12 cellular contexts compared by ENCODE assay signal in the genomic region with DNA sequence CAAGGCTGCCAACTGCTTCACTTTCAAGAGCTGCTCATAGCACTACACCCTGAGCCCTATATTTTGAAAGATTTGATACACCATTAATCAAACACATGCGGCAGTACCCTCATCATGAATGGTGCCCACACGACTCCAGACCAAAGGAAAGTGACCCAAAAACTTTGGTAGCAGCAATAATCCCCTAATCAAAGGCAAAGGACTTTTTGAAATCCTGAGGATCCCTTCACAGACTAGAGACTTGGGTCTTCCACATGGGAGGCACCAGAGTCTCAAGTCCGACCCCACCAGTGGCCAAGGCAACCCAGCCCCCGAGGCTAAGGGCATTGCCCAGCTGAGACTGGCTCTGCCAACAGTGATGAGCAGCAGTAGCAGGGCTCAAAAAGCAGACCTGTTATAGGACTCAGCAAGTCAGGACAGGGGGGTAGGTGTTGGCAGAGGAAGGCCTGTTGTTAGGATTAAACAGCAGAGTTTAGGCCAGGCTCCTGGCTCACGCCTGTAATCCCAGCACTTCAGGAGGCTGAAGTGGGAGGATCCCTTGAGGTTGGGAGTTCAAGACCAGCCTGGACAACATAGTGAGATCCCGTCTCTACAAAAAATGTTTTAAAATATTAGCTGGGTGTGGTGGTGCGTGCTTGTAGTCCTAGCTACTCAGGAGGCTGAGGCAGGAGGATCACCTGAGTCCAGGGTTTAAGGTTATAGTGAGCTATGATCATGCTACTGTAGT. TPM values are rescaled to one million over a fixed set of nuclear protein-coding genes. Genes with fewer than 3 reads are reported as not detected.
A peak's percentile ranks its signal among the peaks of the same experiment; 100 is the strongest.
DNase-seq lines count a peak whose midpoint lies in the region; ATAC-seq and TF ChIP-seq lines count a peak whose summit lies in the region.
"Had no signal": no experiment of that assay in that cellular context is flagged by ENCODE, and none has a peak within 500 bp of the region (broad histone marks: within the 10 kb centered on the region; RNA-seq: fewer than 3 reads in every experiment).

No MANE protein-coding gene starts in this region.

- TF ChIP-seq CTCF in lung (IDR thresholded peaks at IDR 0.05; ENCODE audit: control extremely low read depth, extremely low read depth) (no peak), type B pancreatic cell (conservative IDR thresholded peaks at IDR 0.05) (no peak)

- CTCF ChIA-PET in activated naive CD4-positive, alpha-beta T cell treated with anti-CD3 and anti-CD28 coated beads, Interleukin-2, amount 10 ng/mL, durations not matched to agents 7 days and 5 days (lab: Charles Lee) = interaction anchor here (0.8 to 2.4 kb wide), 2 partner anchors 29 to 89 kb away, joined by 3 to 16 read pairs; no protein-coding TSS in a partner anchor

- no peaks in the 10 kb centered on the region for H3K9me3 Mint-ChIP-seq in activated naive CD4-positive, alpha-beta T cell treated with anti-CD3 and anti-CD28 coated beads, Interleukin-2, amount 10 ng/mL, durations not matched to agents 7 days and 5 days
- H3K9me3 Mint-ChIP-seq in activated naive CD4-positive, alpha-beta T cell treated with anti-CD3 and anti-CD28 coated beads, Interleukin-2, amount 50 U/mL, for 72 hours = no peaks in the 10 kb centered on the region
- peaks cover under 1% of the 10 kb centered on the region for H3K9me3 Mint-ChIP-seq in type B pancreatic cell

- no peaks in the 10 kb centered on the region for H3K27me3 ChIP-seq in lung (ENCODE audit: control insufficient read depth, insufficient read depth)

- no peaks in the 10 kb centered on the region for H3K27me3 Mint-ChIP-seq in activated naive CD4-positive, alpha-beta T cell treated with anti-CD3 and anti-CD28 coated beads, Interleukin-2, amount 10 ng/mL, durations not matched to agents 7 days and 5 days
- H3K27me3 Mint-ChIP-seq in type B pancreatic cell = peaks cover 5% of the 10 kb centered on the region

- WGBS in lung, 2 donors = 72 to 78% methylated on average over 7 of the region's 7 CpGs

- peaks cover 8 to 14% of the 10 kb centered on the region in 2 donors for H3K4me1 ChIP-seq in lung (ENCODE audit: control insufficient read depth in 2 of 2, insufficient read depth in 2 of 2, low read length in 2 of 2)

- H3K4me3 ChIP-seq in lung = peak overlapping the region; percentile 34

- no peak for DNase-seq in activated naive CD4-positive, alpha-beta T cell treated with anti-CD3 and anti-CD28 coated beads, Interleukin-2, amount 10 ng/mL, durations not matched to agents 7 days and 5 days
- no peak for DNase-seq in activated naive CD4-positive, alpha-beta T cell (lab: John Stamatoyannopoulos, UW)
- DNase-seq in activated naive CD4-positive, alpha-beta T cell treated with anti-CD3 and anti-CD28 coated beads, Interleukin-2, amount 50 U/mL, for 72 hours (ENCODE audit: low spot score in 2 of 2) = no peak
- DNase-seq in lung (ENCODE audit: low spot score) (no peak), type B pancreatic cell (ENCODE audit: extremely low spot score, unreplicated experiment) (no peak), anterior cingulate cortex (lab: John Stamatoyannopoulos, UW) (no peak), midbrain (lab: John Stamatoyannopoulos, UW) (no peak)
- DNase-seq: activated CD4-positive, alpha-beta T cell treated with anti-CD3 and anti-CD28 coated beads for 4 hours; dermis blood vessel endothelial cell; NCI-H82; stimulated activated naive CD4-positive, alpha-beta T cell treated with Interleukin-2 at 50 U/mL for 16 hours had no signal

- peaks cover 4 to 17% of the 10 kb centered on the region in 2 donors for H3K36me3 ChIP-seq in lung (ENCODE audit: control insufficient read depth in 2 of 2, insufficient read depth in 2 of 2, low read length in 2 of 2)

- peak overlapping the region in 1 of 2 donors; percentile 91 for H3K27ac ChIP-seq in lung (ENCODE audit: low read depth in 1 of 2, low read length in 1 of 2)

- H3K27ac Mint-ChIP-seq in activated naive CD4-positive, alpha-beta T cell treated with anti-CD3 and anti-CD28 coated beads, Interleukin-2, amount 10 ng/mL, durations not matched to agents 7 days and 5 days = peak overlapping the region; percentile 68
- H3K27ac Mint-ChIP-seq in activated naive CD4-positive, alpha-beta T cell treated with anti-CD3 and anti-CD28 coated beads, Interleukin-2, amount 50 U/mL, for 72 hours = peak overlapping the region; percentile 72 to 95
- no peak overlapping the region for H3K27ac Mint-ChIP-seq in type B pancreatic cell

- H3K4me1 Mint-ChIP-seq in activated naive CD4-positive, alpha-beta T cell treated with anti-CD3 and anti-CD28 coated beads, Interleukin-2, amount 10 ng/mL, durations not matched to agents 7 days and 5 days = peaks cover 69% of the 10 kb centered on the region
- H3K4me1 Mint-ChIP-seq in type B pancreatic cell (ENCODE audit: unreplicated experiment) = peaks cover 25% of the 10 kb centered on the region

- peak overlapping the region; percentile 88 for H3K4me3 Mint-ChIP-seq in activated naive CD4-positive, alpha-beta T cell treated with anti-CD3 and anti-CD28 coated beads, Interleukin-2, amount 10 ng/mL, durations not matched to agents 7 days and 5 days
- peak overlapping the region; percentile 3 for H3K4me3 Mint-ChIP-seq in type B pancreatic cell

- H3K36me3 Mint-ChIP-seq in activated naive CD4-positive, alpha-beta T cell treated with anti-CD3 and anti-CD28 coated beads, Interleukin-2, amount 10 ng/mL, durations not matched to agents 7 days and 5 days = peaks cover 54% of the 10 kb centered on the region
- peaks cover 38 to 77% of the 10 kb centered on the region in 2 donors for H3K36me3 Mint-ChIP-seq in activated naive CD4-positive, alpha-beta T cell treated with anti-CD3 and anti-CD28 coated beads, Interleukin-2, amount 50 U/mL, for 72 hours
- peaks cover 26% of the 10 kb centered on the region for H3K36me3 Mint-ChIP-seq in type B pancreatic cell

- ATAC-seq in activated naive CD4-positive, alpha-beta T cell treated with anti-CD3 and anti-CD28 coated beads, Interleukin-2, amount 50 U/mL, for 72 hours = no peak
- ATAC-seq in lung (ENCODE audit: insufficient read depth, low FRiP score) (no peak), HG03571 (IDR thresholded peaks at IDR 0.05; ENCODE audit: unreplicated experiment) (no peak)

- no peaks in the 10 kb centered on the region for H3K9me3 ChIP-seq in lung (ENCODE audit: control insufficient read depth in 2 of 2, insufficient read depth in 1 of 2, low read length in 1 of 2)

RNA-seq across cellular contexts. Expression of gene TRIM25, which starts 3.2 kb away (rescaled TPM):
- total RNA-seq in activated naive CD4-positive, alpha-beta T cell treated with anti-CD3 and anti-CD28 coated beads, Interleukin-2, amount 50 U/mL, for 72 hours = 100 to 1,000 TPM; 139 to 215 TPM
- total RNA-seq in lung (10 to 100 TPM; 36.2 to 88.7 TPM), type B pancreatic cell (ENCODE audit: low replicate concordance) (43.4 and 46.7 TPM in 2 replicates)
- 10 to 100 TPM; 22.7 to 51.3 TPM for polyA plus RNA-seq in lung

RNA-seq across cellular contexts. Expression of gene COIL, which starts 50.2 kb away (rescaled TPM):
- total RNA-seq in activated naive CD4-positive, alpha-beta T cell treated with anti-CD3 and anti-CD28 coated beads, Interleukin-2, amount 50 U/mL, for 72 hours = 10 to 100 TPM; 22.6 to 26.1 TPM
- total RNA-seq in lung (10 to 100 TPM in 1 of 2 donors, 1 to 10 TPM in 1; 9.9 to 21.4 TPM), type B pancreatic cell (ENCODE audit: low replicate concordance) (23.3 and 26.5 TPM in 2 replicates)
- polyA plus RNA-seq in lung = 1 to 10 TPM; 7.2 to 9.5 TPM
